11 cellular contexts compared by ENCODE assay signal in genomic region chr11:34680918-34681554, GRCh38.
DNase-seq lines count a peak whose midpoint lies in the region; ATAC-seq, FAIRE-seq and TF ChIP-seq lines count a peak whose summit lies in the region.
"Had no signal": no experiment of that assay in that cellular context is flagged by ENCODE, and none has a peak within 500 bp of the region (broad histone marks: within the 10 kb centered on the region; RNA-seq: fewer than 3 reads in every experiment).

No MANE protein-coding gene starts in this region.

- H3K27me3 ChIP-seq in MG63, result no peaks in the 10 kb centered on the region
- no peaks in the 10 kb centered on the region for H3K27me3 ChIP-seq in body of pancreas
- H3K27me3 ChIP-seq in HepG2 (ENCODE audit: control insufficient read depth in 1 of 2, insufficient read depth in 2 of 2, low read length in 2 of 2), result no peaks in the 10 kb centered on the region
- no peaks in the 10 kb centered on the region for H3K27me3 ChIP-seq in tibial artery

- no peak overlapping the region for H3K4me2 ChIP-seq in HepG2 (ENCODE audit: low read depth, low read length)

- peaks cover 3% of the 10 kb centered on the region for H3K36me3 ChIP-seq in MG63
- no peaks in the 10 kb centered on the region for H3K36me3 ChIP-seq in body of pancreas (replicated peaks in 1 of 2; ENCODE audit: insufficient read depth in 1 of 2, low read depth in 2 of 2)
- H3K36me3 ChIP-seq in HepG2 (replicated peaks in 1 of 2; ENCODE audit: control insufficient read depth in 1 of 2, insufficient read depth in 2 of 2, low read length in 2 of 2), result no peaks in the 10 kb centered on the region
- H3K36me3 ChIP-seq in tibial artery, result no peaks in the 10 kb centered on the region

- TF ChIP-seq EP300 in HepG2 (IDR thresholded peaks at IDR 0.05; ENCODE audit: low read depth in 2 of 2, low read length in 2 of 2) (peak in 1 of 2 experiments; percentile 25; a peak in 1 of 4 replicates), HepG2 (CRISPR knock-in tag; IDR thresholded peaks at IDR 0.05; ENCODE audit: borderline replicate concordance) (no peak)

- FAIRE-seq in HepG2 (lab: Jason Lieb, UNC), result no peak

- TF ChIP-seq POLR2A in body of pancreas (IDR thresholded peaks at IDR 0.05) (no peak), HepG2 (IDR thresholded peaks at IDR 0.05; ENCODE audit: insufficient read depth in 1 of 2, low read depth in 2 of 2, low read length in 2 of 2) (no peak)

- intact Hi-C loops in body of pancreas (cut with DNase I), result no loop called here
- intact Hi-C loops in HepG2 (cut with micrococcal nuclease; ENCODE audit: unreplicated experiment), result no loop called here
- intact Hi-C loops in tibial artery (cut with DNase I; ENCODE audit: low total_unique reads), result no loop called here

- POLR2A ChIA-PET in HepG2 (lab: Yijun Ruan, JAX), result interaction anchor here (0.8 to 1.6 kb wide), 4 partner anchors 26 to 81 kb away, joined by 3 to 4 read pairs (median 3); no protein-coding TSS in a partner anchor

- 83 to 90% methylated on average over 5 of the region's 5 CpGs for WGBS in body of pancreas, 2 donors
- 58% methylated on average over 5 of the region's 5 CpGs for WGBS in HepG2 (ENCODE audit: low lambda C conversion rate)

- in situ Hi-C loops in HepG2 (cut with HindIII; ENCODE audit: extremely low pct_ligation_motif_present, low pct_unique_long_range_greater_than_20kb), result no loop called here

- H3K4me3 ChIP-seq in MG63 (no peak overlapping the region), body of pancreas (no peak overlapping the region), HepG2 (replicated peaks in 1 of 3; ENCODE audit: insufficient read depth in 1 of 3, low read depth in 2 of 3, low read length in 3 of 3) (no peak overlapping the region), tibial artery (no peak overlapping the region)

- CTCF ChIA-PET in HepG2 (lab: Yijun Ruan, JAX; ENCODE audit: low intra/inter-chr PET ratio, low total read pairs), result no interaction called here

- no peak overlapping the region for H2AFZ ChIP-seq in HepG2 (ENCODE audit: low read length)

- no peak for TF ChIP-seq CTCF in body of pancreas (IDR thresholded peaks at IDR 0.05)
- no peak for TF ChIP-seq CTCF in HepG2 (CRISPR knock-in tag; IDR thresholded peaks at IDR 0.05)
- TF ChIP-seq CTCF in tibial artery (IDR thresholded peaks at IDR 0.05), result no peak

- no peak for TF ChIP-seq RAD21 in HepG2 (CRISPR knock-in tag; IDR thresholded peaks at IDR 0.05)

- no peaks in the 10 kb centered on the region for H3K79me2 ChIP-seq in HepG2 (ENCODE audit: insufficient read depth, low read length)

- BruUV-seq in HepG2 (replicated peaks; lab: Mats Ljungman, UMichigan), result no TSS peak

- ATAC-seq in body of pancreas (peak; percentile 16), HepG2 (peak; percentile 57; the same call in 2 of the 3 replicates), GM19455 (IDR thresholded peaks at IDR 0.05; ENCODE audit: unreplicated experiment) (no peak), HG02870 (IDR thresholded peaks at IDR 0.05; ENCODE audit: unreplicated experiment) (no peak)

- H3K4me1 ChIP-seq in body of pancreas (peaks cover 7% of the 10 kb centered on the region), HepG2 (ENCODE audit: insufficient read depth, low read length) (peaks cover 20% of the 10 kb centered on the region), tibial artery (no peaks in the 10 kb centered on the region)

- no peak overlapping the region for H3K27ac ChIP-seq in body of pancreas
- H3K27ac ChIP-seq in HepG2 (ENCODE audit: extremely low read length, insufficient read depth, low read length), result no peak overlapping the region
- H3K27ac ChIP-seq in tibial artery, result no peak overlapping the region

- H3K9ac ChIP-seq in HepG2 (ENCODE audit: insufficient read depth, low read depth, low read length), result no peak overlapping the region

- no peaks in the 10 kb centered on the region for H4K20me1 ChIP-seq in HepG2 (ENCODE audit: insufficient read depth, low read length)

- H3K9me3 ChIP-seq in MG63, result no peaks in the 10 kb centered on the region
- no peaks in the 10 kb centered on the region for H3K9me3 ChIP-seq in body of pancreas
- no peaks in the 10 kb centered on the region for H3K9me3 ChIP-seq in HepG2 (ENCODE audit: low read length)
- H3K9me3 ChIP-seq in tibial artery, result no peaks in the 10 kb centered on the region

- DNase-seq in DMS53 (lab: John Stamatoyannopoulos, UW) (peak; percentile 96), MG63 (peak; percentile 75), body of pancreas (peak in 2 of 4 donors; percentile 9 to 10), HepG2 (ENCODE audit: low spot score) (peak; percentile 53), tibial artery (no peak), activated gamma-delta T cell treated with Interleukin-2 at 50 U/mL for 16 hours (no peak)
- DNase-seq: activated CD4-positive, CD25-positive, alpha-beta regulatory T cell treated with anti-CD3 and anti-CD28 coated beads, Interleukin-2, amount 50 U/mL, for 72 hours; GF-D8; NK-92 treated with Interleukin-12 subunit alpha and Interleukin-12 subunit beta, amount 100 ng/mL, for 24 hours had no signal

TF ChIP-seq in HepG2, 621 proteins besides CTCF, POLR2A, EP300 and RAD21 (continues in another document):
- TF ChIP-seq YY1 (IDR thresholded peaks at IDR 0.05; ENCODE audit: insufficient read depth, insufficient replicate concordance, low read depth, low read length) (no peak), CREB1 (IDR thresholded peaks at IDR 0.05) (no peak), CREB1 (CRISPR knock-in tag; IDR thresholded peaks at IDR 0.05) (0 out of 2 replicates have a peak, but pooled peaks have one; percentile 38), ZNF18 (CRISPR knock-in tag; IDR thresholded peaks at IDR 0.05; ENCODE audit: insufficient replicate concordance) (no peak), ZNF724P (CRISPR knock-in tag; IDR thresholded peaks at IDR 0.05; ENCODE audit: borderline replicate concordance) (no peak), FOXP1 (IDR thresholded peaks at IDR 0.05) (no peak), FOXP1 (CRISPR knock-in tag; IDR thresholded peaks at IDR 0.05) (peak; percentile 43; the same call in 1 of the 2 replicates), FOSL2 (CRISPR knock-in tag; IDR thresholded peaks at IDR 0.05) (peak; percentile 93), MXI1 (IDR thresholded peaks at IDR 0.05; ENCODE audit: borderline replicate concordance, low read depth, low read length) (peak; percentile 58; the same call in 1 of the 3 replicates), BORCS8-MEF2B (CRISPR knock-in tag; IDR thresholded peaks at IDR 0.05) (no peak), ZNF704 (CRISPR knock-in tag; IDR thresholded peaks at IDR 0.05; ENCODE audit: borderline replicate concordance) (no peak), ARID5B (CRISPR knock-in tag; IDR thresholded peaks at IDR 0.05) (0 out of 2 replicates have a peak, but pooled peaks have one; percentile 14)

Comparison
In these comparisons a context has a peak if more than half of its experiments do, and no peak if none do; other contexts are left out.
1. DNase-seq: peak in DMS53 (single experiment), MG63 (single experiment) and HepG2 (single experiment); none in tibial artery (0 of 2) and activated gamma-delta T cell treated with Interleukin-2 at 50 U/mL for 16 hours (single experiment).
2. ATAC-seq: peak in body of pancreas (single experiment) and HepG2 (single experiment); none in GM19455 (single experiment) and HG02870 (single experiment).